In the genomic region with DNA sequence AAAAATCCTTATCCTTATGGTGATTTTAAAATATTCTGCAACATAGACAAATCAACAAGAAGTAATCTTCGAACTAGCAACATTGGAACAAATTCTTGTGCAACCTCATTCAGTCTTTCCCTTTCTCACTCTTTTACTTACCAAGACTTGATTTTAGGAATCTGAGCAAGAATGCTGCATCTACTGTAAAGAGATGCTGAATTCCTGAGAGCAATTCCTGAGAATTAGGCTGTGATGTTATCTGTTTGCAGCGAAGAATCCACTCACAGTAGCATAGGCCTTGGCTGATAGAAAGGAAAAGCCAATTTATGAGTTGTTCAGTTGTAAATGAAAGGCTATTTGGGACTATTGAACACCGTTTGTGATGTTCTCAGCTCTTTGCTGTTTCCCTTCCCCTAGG, we compare ENCODE assay signal across 27 cellular contexts.
"Had no signal": no experiment of that assay in that cellular context is flagged by ENCODE, and none has a peak within 500 bp of the region (broad histone marks: within the 10 kb centered on the region; RNA-seq: fewer than 3 reads in every experiment).

No MANE protein-coding gene starts in this region.

- H3K9me3 ChIP-seq: stomach, suprapubic skin, testis, thoracic aorta, thyroid gland, tibial artery, tibial nerve, transverse colon, upper lobe of left lung, upper lobe of right lung, uterus, vagina had no signal

- DNase-seq: stimulated activated CD4-positive, alpha-beta T cell treated with anti-CD3 and anti-CD28 coated beads, Interleukin-2, amount 100 ng/mL, for 48 hours; stimulated activated CD4-positive, alpha-beta T cell treated with anti-CD3 and anti-CD28 coated beads, Interleukin-4, amount 100 ng/mL, for 1 hour; stimulated activated CD4-positive, alpha-beta T cell treated with anti-CD3 and anti-CD28 coated beads, Interleukin-4, amount 100 ng/mL, for 24 hours; stimulated activated CD4-positive, alpha-beta T cell treated with anti-CD3 and anti-CD28 coated beads, Interleukin-4, amount 100 ng/mL, for 4 hours; stimulated activated CD8-positive, alpha-beta memory T cell treated with anti-CD3 and anti-CD28 coated beads, Interleukin-4, amount 100 ng/mL, for 48 hours; stimulated activated naive B cell treated with anti-CD40 and anti-IgM and Interleukin-4, amounts not matched to agents 10 μg/mL and 1 μg/mL and 100 μg/mL, for 72 hours; stimulated activated naive CD4-positive, alpha-beta T cell; stimulated activated naive CD4-positive, alpha-beta T cell treated with Interleukin-2 at 50 U/mL for 16 hours; stimulated activated naive CD8-positive, alpha-beta T cell treated with anti-CD3 and anti-CD28 coated beads, Interleukin-15, amount 100 ng/mL, for 72 hours; stimulated activated naive CD8-positive, alpha-beta T cell treated with anti-CD3 and anti-CD28 coated beads, Interleukin-15, Interleukin-2, amounts not matched to agents 100 U/mL and 50 U/mL, for 24 hours; stomach; substantia nigra; testis; thyroid gland; tibial artery; transverse colon; upper lobe of left lung; upper lobe of right lung; uterus had no signal

- H3K4me3 ChIP-seq: stomach, suprapubic skin, testis, thoracic aorta, thyroid gland, tibial artery, tibial nerve, transverse colon, upper lobe of left lung, upper lobe of right lung, uterus, vagina had no signal

- H3K4me3 Mint-ChIP-seq: stimulated activated effector memory CD8-positive, alpha-beta T cell treated with anti-CD3 and anti-CD28 coated beads, Interleukin-12 subunit alpha, Interleukin-12 subunit beta, amount 100 ng/mL, for 72 hours; stimulated activated memory B cell treated with anti-CD40 and anti-IgM and Interleukin-4, amounts not matched to agents 10 μg/mL and 1 μg/mL and 100 μg/mL, for 72 hours; stimulated activated naive B cell treated with anti-CD40 and anti-IgM and Interleukin-4, amounts not matched to agents 10 μg/mL and 1 μg/mL and 100 μg/mL, for 72 hours; stimulated activated naive CD8-positive, alpha-beta T cell treated with anti-CD3 and anti-CD28 coated beads, Interleukin-15, amount 100 ng/mL, for 72 hours; stimulated activated naive CD8-positive, alpha-beta T cell treated with anti-CD3 and anti-CD28 coated beads, Interleukin-15, Interleukin-2, amounts not matched to agents 100 ng/mL and 50 ng/mL, for 24 hours; type B pancreatic cell had no signal

- H3K9me3 Mint-ChIP-seq: stimulated activated effector memory CD8-positive, alpha-beta T cell treated with anti-CD3 and anti-CD28 coated beads, Interleukin-12 subunit alpha, Interleukin-12 subunit beta, amount 100 ng/mL, for 72 hours; stimulated activated memory B cell treated with anti-CD40 and anti-IgM and Interleukin-4, amounts not matched to agents 10 μg/mL and 1 μg/mL and 100 μg/mL, for 72 hours; stimulated activated naive B cell treated with anti-CD40 and anti-IgM and Interleukin-4, amounts not matched to agents 10 μg/mL and 1 μg/mL and 100 μg/mL, for 72 hours; stimulated activated naive CD8-positive, alpha-beta T cell treated with anti-CD3 and anti-CD28 coated beads, Interleukin-15, amount 100 ng/mL, for 72 hours; stimulated activated naive CD8-positive, alpha-beta T cell treated with anti-CD3 and anti-CD28 coated beads, Interleukin-15, Interleukin-2, amounts not matched to agents 100 ng/mL and 50 ng/mL, for 24 hours; type B pancreatic cell had no signal

- H3K27me3 ChIP-seq: stomach, suprapubic skin, testis, thyroid gland, tibial artery, tibial nerve, transverse colon, upper lobe of left lung, upper lobe of right lung, uterus, vagina had no signal

- H3K36me3 ChIP-seq: stomach, suprapubic skin, thoracic aorta, thyroid gland, tibial artery, tibial nerve, transverse colon, upper lobe of left lung, upper lobe of right lung, uterus, vagina had no signal

- H3K36me3 Mint-ChIP-seq: stimulated activated effector memory CD8-positive, alpha-beta T cell treated with anti-CD3 and anti-CD28 coated beads, Interleukin-12 subunit alpha, Interleukin-12 subunit beta, amount 100 ng/mL, for 72 hours; stimulated activated memory B cell treated with anti-CD40 and anti-IgM and Interleukin-4, amounts not matched to agents 10 μg/mL and 1 μg/mL and 100 μg/mL, for 72 hours; stimulated activated naive B cell treated with anti-CD40 and anti-IgM and Interleukin-4, amounts not matched to agents 10 μg/mL and 1 μg/mL and 100 μg/mL, for 72 hours; type B pancreatic cell had no signal

- H3K27ac ChIP-seq: stomach, suprapubic skin, testis, thoracic aorta, thyroid gland, tibial artery, tibial nerve, transverse colon, upper lobe of left lung, upper lobe of right lung, uterus, vagina had no signal

- H3K27me3 Mint-ChIP-seq: stimulated activated naive B cell treated with anti-CD40 and anti-IgM and Interleukin-4, amounts not matched to agents 10 μg/mL and 1 μg/mL and 100 μg/mL, for 72 hours; stimulated activated naive CD8-positive, alpha-beta T cell treated with anti-CD3 and anti-CD28 coated beads, Interleukin-15, Interleukin-2, amounts not matched to agents 100 ng/mL and 50 ng/mL, for 24 hours had no signal

- H3K4me1 ChIP-seq: stomach, testis, tibial artery, transverse colon, upper lobe of left lung, upper lobe of right lung, uterus, vagina had no signal

- H3K27ac Mint-ChIP-seq: stimulated activated effector memory CD8-positive, alpha-beta T cell treated with anti-CD3 and anti-CD28 coated beads, Interleukin-12 subunit alpha, Interleukin-12 subunit beta, amount 100 ng/mL, for 72 hours; stimulated activated memory B cell treated with anti-CD40 and anti-IgM and Interleukin-4, amounts not matched to agents 10 μg/mL and 1 μg/mL and 100 μg/mL, for 72 hours; stimulated activated naive B cell treated with anti-CD40 and anti-IgM and Interleukin-4, amounts not matched to agents 10 μg/mL and 1 μg/mL and 100 μg/mL, for 72 hours; stimulated activated naive CD8-positive, alpha-beta T cell treated with anti-CD3 and anti-CD28 coated beads, Interleukin-15, amount 100 ng/mL, for 72 hours; stimulated activated naive CD8-positive, alpha-beta T cell treated with anti-CD3 and anti-CD28 coated beads, Interleukin-15, Interleukin-2, amounts not matched to agents 100 ng/mL and 50 ng/mL, for 24 hours; type B pancreatic cell had no signal

- H3K4me1 Mint-ChIP-seq: stimulated activated effector memory CD8-positive, alpha-beta T cell treated with anti-CD3 and anti-CD28 coated beads, Interleukin-12 subunit alpha, Interleukin-12 subunit beta, amount 100 ng/mL, for 72 hours; stimulated activated memory B cell treated with anti-CD40 and anti-IgM and Interleukin-4, amounts not matched to agents 10 μg/mL and 1 μg/mL and 100 μg/mL, for 72 hours; stimulated activated naive B cell treated with anti-CD40 and anti-IgM and Interleukin-4, amounts not matched to agents 10 μg/mL and 1 μg/mL and 100 μg/mL, for 72 hours; stimulated activated naive CD8-positive, alpha-beta T cell treated with anti-CD3 and anti-CD28 coated beads, Interleukin-15, amount 100 ng/mL, for 72 hours had no signal
